In genomic region chr14:95700221-95700976, GRCh38 we compare ENCODE assay signal across 19 cellular contexts. TPM values are rescaled to one million over a fixed set of nuclear protein-coding genes. Genes with fewer than 3 reads are reported as not detected.
DNase-seq lines count a peak whose midpoint lies in the region; ATAC-seq, FAIRE-seq and TF ChIP-seq lines count a peak whose summit lies in the region.
"Had no signal": no experiment of that assay in that cellular context is flagged by ENCODE, and none has a peak within 500 bp of the region (broad histone marks: within the 10 kb centered on the region; RNA-seq: fewer than 3 reads in every experiment).

No MANE protein-coding gene starts in this region.

- H3K4me3 Mint-ChIP-seq in stimulated activated naive B cell treated with anti-CD40 and anti-IgM and Interleukin-4, amounts not matched to agents 10 μg/mL and 1 μg/mL and 100 μg/mL, for 72 hours: peak overlapping the region; percentile 54 to 74

- no peak overlapping the region for H3K23ac ChIP-seq in H1 (ENCODE audit: insufficient read length)

- peaks cover 1 to 3% of the 10 kb centered on the region in 2 experiments for H4K20me1 ChIP-seq in H1 (replicated peaks in 1 of 2; ENCODE audit: control insufficient read depth in 1 of 2, insufficient read depth in 2 of 2, low read length in 2 of 2)

- H2AFZ ChIP-seq in H1 (ENCODE audit: low read length): no peak overlapping the region

- DNase-seq in GM18507 (ENCODE audit: extremely low spot score, insufficient read length, low read depth): no peak
- peak; percentile 38 for DNase-seq in NAMALWA (ENCODE audit: low spot score)
- DNase-seq in H1 (ENCODE audit: low read depth in 1 of 2, low spot score in 2 of 2): no peak
- no peak for DNase-seq in stimulated activated naive B cell treated with anti-CD40 and anti-IgM and Interleukin-4, amounts not matched to agents 10 μg/mL and 1 μg/mL and 100 μg/mL, for 72 hours
- no peak for DNase-seq in upper lobe of right lung
- DNase-seq in DMS153 treated with DMSO at 0.1 percent for 48 hours (lab: John Stamatoyannopoulos, UW; ENCODE audit: unreplicated experiment): no peak
- DNase-seq: C1 segment of cervical spinal cord, DMS 273 treated with DMSO at 0.1 percent for 48 hours, EL, MM.1S, NCI-H1105 treated with DMSO at 0.1 percent for 48 hours, NCI-H187, NCI-H2171, SHP77 treated with DMSO at 0.1 percent for 48 hours had no signal

- TF ChIP-seq RAD21 in H1 (IDR thresholded peaks at IDR 0.05 in 1 of 2, conservative IDR thresholded peaks at IDR 0.05 in 1 of 2; ENCODE audit: low read depth in 2 of 2, low read length in 2 of 2): no peak

- 2% methylated on average over 5 of the region's 5 CpGs; no CpG with 5 or more reads in 1 of the 2 experiments for WGBS in H1 (ENCODE audit: extremely low coverage in 1 of 2, insufficient coverage in 1 of 2, insufficient read length in 1 of 2, insufficient replicate concordance in 2 of 2, low coverage in 1 of 2, low lambda C conversion rate in 2 of 2, missing lambda C conversion rate in 1 of 2), 2 experiments

- no peaks in the 10 kb centered on the region for H3K9me3 Mint-ChIP-seq in stimulated activated naive B cell treated with anti-CD40 and anti-IgM and Interleukin-4, amounts not matched to agents 10 μg/mL and 1 μg/mL and 100 μg/mL, for 72 hours

- H3K27ac ChIP-seq in H1 (ENCODE audit: low read depth, low read length) (no peak overlapping the region), upper lobe of right lung (no peak overlapping the region)
- H3K27ac ChIP-seq: KMS-11 had no signal

- H3K4me1 Mint-ChIP-seq in stimulated activated naive B cell treated with anti-CD40 and anti-IgM and Interleukin-4, amounts not matched to agents 10 μg/mL and 1 μg/mL and 100 μg/mL, for 72 hours: peaks cover 63 to 98% of the 10 kb centered on the region in 2 donors

- TF ChIP-seq EP300 in H1 (IDR thresholded peaks at IDR 0.05; ENCODE audit: borderline replicate concordance in 1 of 2, low read depth in 2 of 2, low read length in 2 of 2): no peak

- H3K27me3 ChIP-seq in H1 (replicated peaks in 1 of 4; ENCODE audit: control insufficient read depth in 3 of 4, extremely low read depth in 1 of 4, insufficient read depth in 3 of 4, low read length in 3 of 4) (peaks cover 30 to 79% (median 63%) of the 10 kb centered on the region in 4 experiments), upper lobe of right lung (peaks cover 22% of the 10 kb centered on the region)

- peak overlapping the region; percentile 94 for H3K27ac Mint-ChIP-seq in stimulated activated naive B cell treated with anti-CD40 and anti-IgM and Interleukin-4, amounts not matched to agents 10 μg/mL and 1 μg/mL and 100 μg/mL, for 72 hours

- H3K36me3 Mint-ChIP-seq in stimulated activated naive B cell treated with anti-CD40 and anti-IgM and Interleukin-4, amounts not matched to agents 10 μg/mL and 1 μg/mL and 100 μg/mL, for 72 hours: peaks cover 2 to 3% of the 10 kb centered on the region in 2 donors

- ATAC-seq in stimulated activated naive B cell treated with anti-CD40 and anti-IgM and Interleukin-4, amounts not matched to agents 10 μg/mL and 1 μg/mL and 100 μg/mL, for 72 hours (replicated peaks): peak in 1 of 2 donors; percentile 26
- ATAC-seq in upper lobe of right lung (no peak), HG03342 (IDR thresholded peaks at IDR 0.05; ENCODE audit: unreplicated experiment) (no peak)
- ATAC-seq: HepG2 had no signal

- H3K4me3 ChIP-seq in H1 (ENCODE audit: extremely low read depth in 1 of 4, insufficient read depth in 2 of 4, low read depth in 3 of 4, low read length in 4 of 4) (peak overlapping the region in 1 of 4 experiments; percentile 39; a peak in 1 of 8 replicates), upper lobe of right lung (no peak overlapping the region)

- H3K56ac ChIP-seq in H1 (replicated peaks; ENCODE audit: insufficient read length, low read depth, low read length): no peak overlapping the region

- no peaks in the 10 kb centered on the region for H3K79me2 ChIP-seq in H1 (ENCODE audit: control insufficient read depth in 1 of 2, insufficient read depth in 2 of 2, low read length in 2 of 2)

- no peak overlapping the region for H4K5ac ChIP-seq in H1 (ENCODE audit: insufficient read length, low read depth, low read length)

- no peak overlapping the region for H2BK12ac ChIP-seq in H1 (ENCODE audit: low read depth, low read length)

- POLR2A ChIA-PET in H1 (lab: Charles Lee; ENCODE audit: partially characterized antibody): no interaction called here

- H2BK120ac ChIP-seq in H1 (replicated peaks; ENCODE audit: low read depth, low read length): no peak overlapping the region

- H3K18ac ChIP-seq in H1 (ENCODE audit: extremely low read depth, low read length): no peak overlapping the region

- H3K79me1 ChIP-seq in H1 (ENCODE audit: low read depth, low read length): no peaks in the 10 kb centered on the region

- peak overlapping the region; percentile 40 to 50; a peak in 2 of 4 replicates for H3K4me2 ChIP-seq in H1 (ENCODE audit: insufficient read depth in 1 of 2, low read depth in 2 of 2, low read length in 2 of 2)
- H3K4me2 ChIP-seq: KMS-11 had no signal

- H3K9me3 ChIP-seq in H1 (ENCODE audit: insufficient read depth in 2 of 2, low read depth in 1 of 2, low read length in 1 of 2): no peaks in the 10 kb centered on the region
- no peaks in the 10 kb centered on the region for H3K9me3 ChIP-seq in upper lobe of right lung

- H3K27me3 Mint-ChIP-seq in stimulated activated naive B cell treated with anti-CD40 and anti-IgM and Interleukin-4, amounts not matched to agents 10 μg/mL and 1 μg/mL and 100 μg/mL, for 72 hours: no peaks in the 10 kb centered on the region

- H2BK20ac ChIP-seq in H1 (ENCODE audit: low read length): no peak overlapping the region

- no peaks in the 10 kb centered on the region for H3K23me2 ChIP-seq in H1 (ENCODE audit: low read depth, low read length)

- no peak for TF ChIP-seq CTCF in H1 (IDR thresholded peaks at IDR 0.05; ENCODE audit: control extremely low read depth in 1 of 3, insufficient read depth in 1 of 3, low read depth in 1 of 3, low read length in 3 of 3)
- TF ChIP-seq CTCF in upper lobe of right lung (IDR thresholded peaks at IDR 0.05): no peak

- CTCF ChIA-PET in H1 (lab: Charles Lee; ENCODE audit: partially characterized antibody): interaction anchor here (0.8 to 2.8 kb wide), 8 partner anchors 10 to 136 kb away, joined by 3 to 13 read pairs (median 4); no protein-coding TSS in a partner anchor

- no peak for TF ChIP-seq POLR2A in H1 (IDR thresholded peaks at IDR 0.05; ENCODE audit: control extremely low read depth in 1 of 2, low read depth in 2 of 2, low read length in 2 of 2)

- H3K4ac ChIP-seq in H1 (replicated peaks; ENCODE audit: insufficient read length, low read depth, low read length): no peak overlapping the region

- no peak overlapping the region for H3K9ac ChIP-seq in H1 (replicated peaks in 1 of 4; ENCODE audit: extremely low read depth in 1 of 4, low read depth in 3 of 4, low read length in 3 of 4)
- H3K9ac ChIP-seq: KMS-11 had no signal

- intact Hi-C loops in upper lobe of right lung (cut with DNase I): no loop called here

- H3K36me3 ChIP-seq in H1 (ENCODE audit: control insufficient read depth in 2 of 4, insufficient read depth in 4 of 4, low read length in 3 of 4) (no peaks in the 10 kb centered on the region), upper lobe of right lung (no peaks in the 10 kb centered on the region)

- H3K14ac ChIP-seq in H1 (ENCODE audit: insufficient read length): no peak overlapping the region

- H4K8ac ChIP-seq in H1 (ENCODE audit: extremely low read depth, insufficient read depth, low read length): no peak overlapping the region

- no peak overlapping the region for H2BK5ac ChIP-seq in H1 (ENCODE audit: low read depth, low read length)

- no peak overlapping the region for H4K91ac ChIP-seq in H1 (replicated peaks; ENCODE audit: insufficient read length, low read length)

- no peak overlapping the region for H2AK5ac ChIP-seq in H1 (ENCODE audit: low read depth, low read length)

- no peak overlapping the region for H2BK15ac ChIP-seq in H1 (ENCODE audit: low read length)

- peak; percentile 46 for FAIRE-seq in GM18507 (lab: Jason Lieb, UNC)
- FAIRE-seq in H1 (lab: Jason Lieb, UNC): peak; percentile 89
- FAIRE-seq: HepG2 had no signal

- H3K4me1 ChIP-seq in H1 (replicated peaks in 1 of 4; ENCODE audit: control insufficient read depth in 3 of 4, insufficient read depth in 4 of 4, low read length in 3 of 4) (peaks cover 4 to 17% (median 13%) of the 10 kb centered on the region in 4 experiments), upper lobe of right lung (no peaks in the 10 kb centered on the region)

TF ChIP-seq in H1, 55 proteins besides CTCF, POLR2A, EP300 and RAD21 (continues in another document):
- TF ChIP-seq ATF2 (IDR thresholded peaks at IDR 0.05; ENCODE audit: low read length): 0 out of 2 replicates have a peak, but pooled peaks have one; percentile 61

RNA-seq across cellular contexts. Expression of gene TCL1A, which starts 13.5 kb away (rescaled TPM):
- 0.35 and 0.65 TPM in 2 replicates for total RNA-seq in H1 (2021; fragmentation: NEBNext Ultra II Directional; extraction: Animal tissue kit (Norgen Biotek cat#: 25700))
- 7.6 and 8.8 TPM in 2 replicates for polyA plus RNA-seq in H1 (2011; rRNA removed)
- 5.6 TPM for polyA plus RNA-seq in H1 (2011; cell fraction: cytosol; rRNA removed)
- 6.5 TPM for polyA plus RNA-seq in H1 (2011; cell fraction: nucleus; rRNA removed)
- 1.8 to 2.5 TPM (median 2.3 TPM) in 4 replicates for polyA plus RNA-seq in H1 (2012, experiment 1 of 2)
- polyA plus RNA-seq in H1 (2012, experiment 2 of 2): 1.8 TPM
- polyA plus RNA-seq in H1 (2013, experiment 1 of 2): 0.47 TPM
- polyA plus RNA-seq in H1 (2013, experiment 2 of 2): 0.50 TPM
- 4.1 and 6.4 TPM in 2 replicates for polyA minus RNA-seq in H1 (2011; rRNA and poly(A)+ RNA removed)
- 2.2 TPM for polyA minus RNA-seq in H1 (2011; cell fraction: cytosol; rRNA and poly(A)+ RNA removed)
- 1.00 TPM for polyA minus RNA-seq in H1 (2011; cell fraction: nucleus; rRNA and poly(A)+ RNA removed)
- total RNA-seq in upper lobe of right lung: not detected
- total RNA-seq: HepG2, NCI-H460 had no signal
- polyA plus RNA-seq: AG04450, HepG2 had no signal

RNA-seq across cellular contexts. Expression of gene TCL1B, which starts 14.2 kb away (rescaled TPM):
- 7.5 and 9.6 TPM in 2 replicates for total RNA-seq in H1 (2021; fragmentation: NEBNext Ultra II Directional; extraction: Animal tissue kit (Norgen Biotek cat#: 25700))
- 11.5 and 14.7 TPM in 2 replicates for polyA plus RNA-seq in H1 (2011; rRNA removed)
- polyA plus RNA-seq in H1 (2011; cell fraction: cytosol; rRNA removed): 14.7 TPM
- 14.3 TPM for polyA plus RNA-seq in H1 (2011; cell fraction: nucleus; rRNA removed)
- polyA plus RNA-seq in H1 (2012, experiment 1 of 2): 5.0 to 9.1 TPM (median 5.9 TPM) in 4 replicates
- polyA plus RNA-seq in H1 (2012, experiment 2 of 2): 4.6 TPM
- polyA plus RNA-seq in H1 (2013, experiment 1 of 2): 6.5 TPM
- 6.0 TPM for polyA plus RNA-seq in H1 (2013, experiment 2 of 2)
- polyA minus RNA-seq in H1 (2011; rRNA and poly(A)+ RNA removed): 4.6 and 5.3 TPM in 2 replicates
- polyA minus RNA-seq in H1 (2011; cell fraction: cytosol; rRNA and poly(A)+ RNA removed): 1.4 TPM
- polyA minus RNA-seq in H1 (2011; cell fraction: nucleus; rRNA and poly(A)+ RNA removed): 3.5 TPM
- total RNA-seq in upper lobe of right lung: not detected
- total RNA-seq: HepG2, NCI-H460 had no signal
- polyA plus RNA-seq: AG04450, HepG2 had no signal
